In the genomic region with DNA sequence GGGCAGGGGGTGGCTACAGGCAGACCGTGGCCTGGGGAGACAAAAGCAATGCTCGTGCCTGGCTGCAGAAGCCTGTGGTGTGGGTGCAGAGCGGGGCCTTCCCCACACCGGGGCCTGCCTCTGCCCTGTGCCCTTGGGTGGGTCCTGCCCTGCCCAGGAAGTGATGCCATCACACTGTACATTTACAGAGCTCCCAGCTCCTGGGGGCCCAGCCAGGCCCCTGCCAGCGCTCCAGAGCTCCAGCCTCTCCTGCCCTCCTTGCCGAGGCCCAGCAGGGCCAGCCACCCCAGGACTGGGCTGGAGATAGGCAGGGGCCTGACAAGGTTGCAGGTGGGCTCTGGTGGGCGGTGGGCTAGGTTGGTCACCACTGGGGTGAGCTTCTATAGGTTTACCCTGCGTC, we compare ENCODE assay signal across 9 cellular contexts. TPM values are rescaled to one million over a fixed set of nuclear protein-coding genes. Genes with fewer than 3 reads are reported as not detected.
DNase-seq lines count a peak whose midpoint lies in the region; ATAC-seq and TF ChIP-seq lines count a peak whose summit lies in the region.
"Had no signal": no experiment of that assay in that cellular context is flagged by ENCODE, and none has a peak within 500 bp of the region (broad histone marks: within the 10 kb centered on the region; RNA-seq: fewer than 3 reads in every experiment).

No MANE protein-coding gene starts in this region.

- H3K27ac ChIP-seq in VCaP (peak overlapping the region; percentile 81), left ventricle myocardium inferior (replicated peaks) (peak overlapping the region; percentile 78)

- no peaks in the 10 kb centered on the region for H3K9me3 ChIP-seq in left ventricle myocardium inferior (replicated peaks)

- H3K4me1 ChIP-seq in left ventricle myocardium inferior = peaks cover 25% of the 10 kb centered on the region

- ATAC-seq in GM21737 (IDR thresholded peaks at IDR 0.05; ENCODE audit: unreplicated experiment) = peak; percentile 10
- peak; percentile 32 for ATAC-seq in stimulated activated naive CD8-positive, alpha-beta T cell treated with anti-CD3 and anti-CD28 coated beads, Interleukin-15, Interleukin-2, amounts not matched to agents 100 U/mL and 50 U/mL, for 24 hours
- ATAC-seq in HG02885 (IDR thresholded peaks at IDR 0.05; ENCODE audit: poor library complexity, unreplicated experiment) = no peak

- H3K4me3 ChIP-seq in left ventricle myocardium inferior = peak overlapping the region; percentile 66

- DNase-seq in left ventricle myocardium inferior (no peak), mesenteric fat pad (ENCODE audit: low spot score) (no peak), amygdala (lab: John Stamatoyannopoulos, UW) (no peak)
- DNase-seq in stimulated activated naive CD8-positive, alpha-beta T cell treated with anti-CD3 and anti-CD28 coated beads, Interleukin-15, Interleukin-2, amounts not matched to agents 100 U/mL and 50 U/mL, for 24 hours = peak; percentile 20
- no peak for DNase-seq in stimulated activated CD4-positive, alpha-beta T cell treated with anti-CD3 and anti-CD28 coated beads, Interleukin-4, amount 100 ng/mL, for 1 hour

- TF ChIP-seq CTCF in VCaP (conservative IDR thresholded peaks at IDR 0.05) (no peak), left ventricle myocardium inferior (IDR thresholded peaks at IDR 0.05; ENCODE audit: borderline replicate concordance) (no peak)

- intact Hi-C loops in left ventricle myocardium inferior (cut with micrococcal nuclease) = no loop called here

- H3K36me3 ChIP-seq in left ventricle myocardium inferior = no peaks in the 10 kb centered on the region

- H3K27me3 ChIP-seq in left ventricle myocardium inferior (ENCODE audit: low read depth) = no peaks in the 10 kb centered on the region

RNA-seq across cellular contexts. Expression of a gene that starts 40.2 kb away (rescaled TPM):
- total RNA-seq in left ventricle myocardium inferior (not detected), mesenteric fat pad (not detected)
- total RNA-seq: fibroblast of villous mesenchyme had no signal

RNA-seq across cellular contexts. Expression of a gene that starts 46.4 kb away (rescaled TPM):
- 51.9 TPM for total RNA-seq in left ventricle myocardium inferior
- total RNA-seq in mesenteric fat pad = 63.6 TPM
